9 cellular contexts compared by ENCODE assay signal in the genomic region with DNA sequence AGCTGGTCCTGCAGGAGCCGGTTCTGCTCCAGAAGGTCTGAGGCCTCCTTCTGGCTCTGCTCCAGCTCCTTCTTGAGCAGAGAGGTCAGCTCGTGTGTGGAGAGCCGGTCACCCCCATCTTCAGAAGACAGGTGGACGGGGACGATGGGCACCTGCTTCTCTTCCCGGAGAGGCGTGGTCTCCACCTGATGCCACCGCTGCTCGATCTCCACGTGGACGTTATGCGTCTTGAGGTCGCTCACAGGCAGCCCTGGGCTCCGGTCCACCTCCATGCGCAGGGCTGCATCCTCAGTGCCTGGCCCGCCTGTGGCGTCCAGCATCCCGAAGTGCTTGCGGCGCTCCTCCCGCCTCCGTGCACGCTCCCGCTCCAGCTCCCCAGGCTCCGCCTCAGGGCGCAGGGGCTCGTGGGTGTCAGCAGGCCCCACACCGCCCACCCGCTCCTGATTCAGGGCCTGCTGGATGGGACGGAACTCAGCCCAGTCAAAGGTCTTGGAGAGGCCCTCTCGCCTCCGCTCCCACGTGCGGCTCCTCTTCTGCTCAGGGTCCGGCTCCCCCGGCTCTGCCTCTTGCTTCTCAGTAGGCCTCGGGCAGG. TPM values are rescaled to one million over a fixed set of nuclear protein-coding genes. Genes with fewer than 3 reads are reported as not detected.
DNase-seq lines count a peak whose midpoint lies in the region; ATAC-seq, FAIRE-seq and TF ChIP-seq lines count a peak whose summit lies in the region.
"Not testable (repeated sequence)": the region's sequence is repeated elsewhere in the genome, so short reads cannot be mapped to it uniquely, and the experiment has no call there.
"Had no signal": no experiment of that assay in that cellular context is flagged by ENCODE, and none has a peak within 500 bp of the region (broad histone marks: within the 10 kb centered on the region; RNA-seq: fewer than 3 reads in every experiment).

No MANE protein-coding gene starts in this region.

- intact Hi-C loops in right cardiac atrium (cut with DNase I); kidney (cut with DNase I); upper lobe of right lung (cut with DNase I): not testable (repeated sequence)

- not testable (repeated sequence) for H3K27me3 Mint-ChIP-seq in chondrocyte (ENCODE audit: low read depth); neural progenitor cell (ENCODE audit: insufficient read depth, low read depth)

- not testable (repeated sequence) for H3K36me3 Mint-ChIP-seq in chondrocyte (ENCODE audit: low read depth)
- H3K36me3 Mint-ChIP-seq in neural progenitor cell, result peaks cover 27% of the 10 kb centered on the region

- H3K4me1 Mint-ChIP-seq in chondrocyte (ENCODE audit: low read depth); neural progenitor cell: not testable (repeated sequence)

- not testable (repeated sequence) for H3F3A ChIP-seq in neural progenitor cell (ENCODE audit: low read depth)

- TF ChIP-seq CTCF in chondrocyte (IDR thresholded peaks at IDR 0.05); kidney (IDR thresholded peaks at IDR 0.05; ENCODE audit: borderline replicate concordance, extremely low read depth, insufficient read depth); neural progenitor cell (IDR thresholded peaks at IDR 0.05); upper lobe of right lung (IDR thresholded peaks at IDR 0.05): not testable (repeated sequence)

- not testable (repeated sequence) for H4K20me1 ChIP-seq in neural progenitor cell (ENCODE audit: low read depth)

- H3K4me1 ChIP-seq in right cardiac atrium (ENCODE audit: control insufficient read depth, insufficient read depth, low read length); kidney (ENCODE audit: control insufficient read depth in 1 of 2, insufficient read depth in 1 of 2, low read depth in 1 of 2, low read length in 2 of 2); neural progenitor cell; upper lobe of right lung: not testable (repeated sequence)

- H3K27ac ChIP-seq in right cardiac atrium (ENCODE audit: low read length); kidney (ENCODE audit: low read depth in 2 of 2, low read length in 2 of 2); neural progenitor cell; upper lobe of right lung: not testable (repeated sequence)

- DNase-seq in chondrocyte (ENCODE audit: low spot score), result peak; percentile 89
- peak in 2 of 3 donors; percentile 41 to 57 for DNase-seq in right cardiac atrium
- peak; percentile 53 for DNase-seq in kidney
- not testable (repeated sequence) for DNase-seq in neural progenitor cell (ENCODE audit: low spot score); upper lobe of right lung

- not testable (repeated sequence) for H3K79me2 ChIP-seq in neural progenitor cell (ENCODE audit: low read depth)

- ATAC-seq in right cardiac atrium, result not testable (repeated sequence)
- ATAC-seq in upper lobe of right lung, result peak; percentile 14

- FAIRE-seq in kidney (lab: Jason Lieb, UNC), result not testable (repeated sequence)

- not testable (repeated sequence) for H2AFZ ChIP-seq in neural progenitor cell (replicated peaks)

- not testable (repeated sequence) for H3K9me3 Mint-ChIP-seq in chondrocyte (ENCODE audit: low read depth); neural progenitor cell

- H3K9ac ChIP-seq in kidney (ENCODE audit: low read length in 2 of 2); neural progenitor cell: not testable (repeated sequence)

- not testable (repeated sequence) for H3K9me3 ChIP-seq in right cardiac atrium (ENCODE audit: control insufficient read depth, low read length); kidney (ENCODE audit: control insufficient read depth in 1 of 2, low read length in 2 of 2); neural progenitor cell (ENCODE audit: low read depth); upper lobe of right lung

- not testable (repeated sequence) for H3K27me3 ChIP-seq in right cardiac atrium (ENCODE audit: control insufficient read depth, insufficient read depth); neural progenitor cell; upper lobe of right lung

- H3K4me2 ChIP-seq in neural progenitor cell, result not testable (repeated sequence)

- not testable (repeated sequence) for H3K27ac Mint-ChIP-seq in chondrocyte (ENCODE audit: unreplicated experiment); neural progenitor cell

- 97% methylated on average over 37 of the region's 37 CpGs for WGBS in right cardiac atrium

- H3K4me3 ChIP-seq in right cardiac atrium (ENCODE audit: low read length); kidney (ENCODE audit: low read length in 2 of 2); neural progenitor cell; upper lobe of right lung: not testable (repeated sequence)

- H3K36me3 ChIP-seq in kidney (ENCODE audit: control insufficient read depth in 1 of 2, insufficient read depth in 2 of 2, low read length in 2 of 2); neural progenitor cell; upper lobe of right lung: not testable (repeated sequence)

- not testable (repeated sequence) for H3K4me3 Mint-ChIP-seq in chondrocyte (ENCODE audit: unreplicated experiment)
- H3K4me3 Mint-ChIP-seq in neural progenitor cell, result peak overlapping the region; percentile 30

RNA-seq across cellular contexts. Expression of a gene that starts 5.7 kb away (rescaled TPM):
- total RNA-seq in chondrocyte, result 5.3 to 9.4 TPM (median 5.4 TPM) in 3 replicates
- total RNA-seq in right cardiac atrium, result 1 to 10 TPM; 1.5 to 2.3 (median 2.0) TPM
- 1.0 TPM for polyA plus RNA-seq in right cardiac atrium
- 5.3 TPM for total RNA-seq in kidney
- 0.69 TPM for polyA plus RNA-seq in kidney (ENCODE audit: insufficient read depth, low read depth, low replicate concordance)
- total RNA-seq in neural progenitor cell (ENCODE audit: low replicate concordance), result 14.7 and 26.7 TPM in 2 replicates
- 5.9 TPM for total RNA-seq in upper lobe of right lung
- total RNA-seq: A172; Caco-2; CD4-positive, CD25-positive, alpha-beta regulatory T cell had no signal
- polyA plus RNA-seq: A549 had no signal

RNA-seq across cellular contexts. Expression of a gene that starts 24.0 kb away (rescaled TPM):
- 6.8 to 9.2 TPM (median 7.0 TPM) in 3 replicates for total RNA-seq in chondrocyte
- 1 to 10 TPM; 2.9 to 3.6 (median 3.3) TPM for total RNA-seq in right cardiac atrium
- 1.9 TPM for polyA plus RNA-seq in right cardiac atrium
- total RNA-seq in kidney, result 7.9 TPM
- 2.2 TPM for polyA plus RNA-seq in kidney (ENCODE audit: insufficient read depth, low read depth, low replicate concordance)
- total RNA-seq in neural progenitor cell (ENCODE audit: low replicate concordance), result 14.1 and 18.7 TPM in 2 replicates
- 3.6 TPM for total RNA-seq in upper lobe of right lung
- total RNA-seq: A172, Caco-2 had no signal
- polyA plus RNA-seq: A549 had no signal

RNA-seq across cellular contexts. Expression of a gene that starts 45.8 kb away (rescaled TPM):
- 15.9 to 20.2 TPM (median 16.6 TPM) in 3 replicates for total RNA-seq in chondrocyte
- 10 to 100 TPM; 13.3 to 15.8 (median 13.8) TPM for total RNA-seq in right cardiac atrium
- polyA plus RNA-seq in right cardiac atrium, result 6.7 TPM
- 19.3 TPM for total RNA-seq in kidney
- polyA plus RNA-seq in kidney (ENCODE audit: insufficient read depth, low read depth, low replicate concordance), result 6.1 TPM
- total RNA-seq in neural progenitor cell (ENCODE audit: low replicate concordance), result 38.7 and 49.1 TPM in 2 replicates
- total RNA-seq in upper lobe of right lung, result 14.2 TPM
